In the genomic region with DNA sequence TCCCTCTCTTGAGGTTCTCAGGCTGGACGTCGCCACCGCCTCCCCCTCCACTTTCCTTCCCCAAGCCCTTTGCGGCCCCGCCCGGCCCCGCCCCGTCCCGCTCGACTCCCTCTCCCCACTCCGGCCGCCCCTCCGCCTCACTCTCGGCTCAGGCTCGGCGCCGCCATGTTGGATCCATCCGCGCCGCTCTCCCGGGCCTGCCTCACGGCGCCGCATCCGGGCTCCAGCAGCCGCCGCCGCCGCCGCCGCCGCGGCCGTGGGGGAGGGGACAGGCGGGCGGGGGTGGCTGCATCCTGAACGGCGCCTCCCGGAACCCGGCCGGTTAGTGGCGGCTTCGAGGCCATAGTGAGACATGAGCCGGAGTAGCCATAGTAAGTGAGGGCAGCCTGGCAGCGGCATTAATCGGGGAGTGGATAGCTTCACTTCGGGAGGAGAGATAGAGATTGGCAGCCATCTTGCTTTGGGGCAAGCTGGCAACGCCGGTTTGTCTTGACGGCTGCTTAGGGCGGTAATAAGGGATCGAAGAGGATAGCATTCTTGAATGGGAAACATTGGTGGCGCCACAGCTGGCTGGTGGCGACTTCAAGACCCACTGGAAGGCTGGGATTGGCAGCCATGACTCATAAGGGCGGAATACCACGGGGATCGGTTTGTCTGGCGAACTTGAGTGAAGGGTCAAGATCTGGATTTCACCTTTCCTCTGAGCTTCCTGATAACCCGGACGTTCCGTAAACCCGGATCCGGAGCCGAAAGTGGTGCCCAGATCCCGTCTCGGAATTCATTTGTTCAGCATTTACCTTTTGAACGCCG, we compare ENCODE assay signal across 8 cellular contexts. TPM values are rescaled to one million over a fixed set of nuclear protein-coding genes. Genes with fewer than 3 reads are reported as not detected.
DNase-seq lines count a peak whose midpoint lies in the region; ATAC-seq and TF ChIP-seq lines count a peak whose summit lies in the region.

DEDD (minus strand) TSS at position 258 of the 810 bp plus-strand sequence. CDS start 8,205 bp downstream, outside the sequence.

- TF ChIP-seq CTCF in coronary artery (IDR thresholded peaks at IDR 0.05) = no peak

- H4K20me1 ChIP-seq in BLaER1 treated with 17β-estradiol and CSF1 and Interleukin-3, amounts not matched to agents 10 nM and 100 nM = peaks cover 0 to 34% (median 14%) of the 10 kb centered on the region in 11 experiments; a peak in 11 of 22 replicates

- H3K4me1 Mint-ChIP-seq in activated CD4-positive, alpha-beta T cell treated with anti-CD3 and anti-CD28 coated beads, Interleukin-2, amount 10 ng/mL, durations not matched to agents 24 days and 14 days = peaks cover 44% of the 10 kb centered on the region

- H3K4me3 ChIP-seq in BLaER1 treated with 17β-estradiol and CSF1 and Interleukin-3, amounts not matched to agents 10 nM and 100 nM = peak within 1 kb of the TSS; percentile 71 to 87 (median 82)
- H3K4me3 ChIP-seq in coronary artery = peak within 1 kb of the TSS; percentile 85

- no peak within 1 kb of the TSS for H3K27ac Mint-ChIP-seq in activated CD4-positive, alpha-beta T cell treated with anti-CD3 and anti-CD28 coated beads, Interleukin-2, amount 10 ng/mL, durations not matched to agents 24 days and 14 days

- DNase-seq in NCI-H526 treated with DMSO at 0.1 percent for 48 hours (lab: John Stamatoyannopoulos, UW) (peak; percentile 99), coronary artery (ENCODE audit: low spot score) (peak; percentile 98), left kidney (ENCODE audit: low read depth, low spot score) (peak; percentile 98)
- DNase-seq in activated CD4-positive, alpha-beta T cell treated with anti-CD3 and anti-CD28 coated beads, Interleukin-2, amount 10 ng/mL, durations not matched to agents 24 days and 14 days = peak; percentile 96
- peak; percentile 88 for DNase-seq in stimulated activated CD4-positive, alpha-beta T cell treated with anti-CD3 and anti-CD28 coated beads, Interleukin-2, amount 100 ng/mL, for 4 hours (ENCODE audit: low read depth)

- no peaks in the 10 kb centered on the region for H3K9me3 Mint-ChIP-seq in activated CD4-positive, alpha-beta T cell treated with anti-CD3 and anti-CD28 coated beads, Interleukin-2, amount 10 ng/mL, durations not matched to agents 24 days and 14 days

- peak within 1 kb of the TSS; percentile 87 to 97 (median 94) for H3K4me2 ChIP-seq in BLaER1 treated with 17β-estradiol and CSF1 and Interleukin-3, amounts not matched to agents 10 nM and 100 nM

- H3K36me3 ChIP-seq in BLaER1 treated with 17β-estradiol and CSF1 and Interleukin-3, amounts not matched to agents 10 nM and 100 nM = peaks cover 27 to 49% (median 33%) of the 10 kb centered on the region in 11 experiments

- ATAC-seq in GM19324 (IDR thresholded peaks at IDR 0.05; ENCODE audit: low FRiP score, unreplicated experiment) = peak; percentile 94
- peak; percentile 85 for ATAC-seq in HG03469 (IDR thresholded peaks at IDR 0.05; ENCODE audit: unreplicated experiment)

- no peaks in the 10 kb centered on the region for H3K27me3 Mint-ChIP-seq in activated CD4-positive, alpha-beta T cell treated with anti-CD3 and anti-CD28 coated beads, Interleukin-2, amount 10 ng/mL, durations not matched to agents 24 days and 14 days

- H3K9me3 ChIP-seq in BLaER1 treated with 17β-estradiol and CSF1 and Interleukin-3, amounts not matched to agents 10 nM and 100 nM (replicated peaks in 1 of 11) = no peaks in the 10 kb centered on the region

- H3K4me3 Mint-ChIP-seq in activated CD4-positive, alpha-beta T cell treated with anti-CD3 and anti-CD28 coated beads, Interleukin-2, amount 10 ng/mL, durations not matched to agents 24 days and 14 days = no peak within 1 kb of the TSS

- peak within 1 kb of the TSS; percentile 88 to 96 (median 93) for H3K9ac ChIP-seq in BLaER1 treated with 17β-estradiol and CSF1 and Interleukin-3, amounts not matched to agents 10 nM and 100 nM

- H3K4me1 ChIP-seq in BLaER1 treated with 17β-estradiol and CSF1 and Interleukin-3, amounts not matched to agents 10 nM and 100 nM = peaks cover 49 to 83% (median 64%) of the 10 kb centered on the region in 10 experiments

- peak within 1 kb of the TSS; percentile 87 to 98 (median 95) for H3K27ac ChIP-seq in BLaER1 treated with 17β-estradiol and CSF1 and Interleukin-3, amounts not matched to agents 10 nM and 100 nM
- peak within 1 kb of the TSS; percentile 95 to 98 for H3K27ac ChIP-seq in coronary artery

- H3K27me3 ChIP-seq in BLaER1 treated with 17β-estradiol and CSF1 and Interleukin-3, amounts not matched to agents 10 nM and 100 nM = no peaks in the 10 kb centered on the region

- H3K36me3 Mint-ChIP-seq in activated CD4-positive, alpha-beta T cell treated with anti-CD3 and anti-CD28 coated beads, Interleukin-2, amount 10 ng/mL, durations not matched to agents 24 days and 14 days (ENCODE audit: low read depth) = peaks cover 32% of the 10 kb centered on the region

- intact Hi-C loops in activated CD4-positive, alpha-beta T cell treated with anti-CD3 and anti-CD28 coated beads, Interleukin-2, amount 10 ng/mL, durations not matched to agents 24 days and 14 days (cut with micrococcal nuclease) = loop anchor here (1.0 to 5.0 kb wide), 5 partner anchors 13 to 70 kb away; partner anchors contain the start of genes ARHGAP30, NDUFS2, PPOX and UFC1

RNA-seq across cellular contexts. Expression of gene DEDD, which starts in this region (rescaled TPM):
- 45.7 and 46.2 TPM in 2 replicates for total RNA-seq in activated CD4-positive, alpha-beta T cell treated with anti-CD3 and anti-CD28 coated beads, Interleukin-2, amount 10 ng/mL, durations not matched to agents 24 days and 14 days

Comparison
In these comparisons a context has a peak if more than half of its experiments do, and no peak if none do; other contexts are left out.
1. Peak in every context shown above with its lines: DNase-seq, ATAC-seq, H3K4me3 ChIP-seq and H3K27ac ChIP-seq.